ENCODE assay signal across 13 cellular contexts in the genomic region with DNA sequence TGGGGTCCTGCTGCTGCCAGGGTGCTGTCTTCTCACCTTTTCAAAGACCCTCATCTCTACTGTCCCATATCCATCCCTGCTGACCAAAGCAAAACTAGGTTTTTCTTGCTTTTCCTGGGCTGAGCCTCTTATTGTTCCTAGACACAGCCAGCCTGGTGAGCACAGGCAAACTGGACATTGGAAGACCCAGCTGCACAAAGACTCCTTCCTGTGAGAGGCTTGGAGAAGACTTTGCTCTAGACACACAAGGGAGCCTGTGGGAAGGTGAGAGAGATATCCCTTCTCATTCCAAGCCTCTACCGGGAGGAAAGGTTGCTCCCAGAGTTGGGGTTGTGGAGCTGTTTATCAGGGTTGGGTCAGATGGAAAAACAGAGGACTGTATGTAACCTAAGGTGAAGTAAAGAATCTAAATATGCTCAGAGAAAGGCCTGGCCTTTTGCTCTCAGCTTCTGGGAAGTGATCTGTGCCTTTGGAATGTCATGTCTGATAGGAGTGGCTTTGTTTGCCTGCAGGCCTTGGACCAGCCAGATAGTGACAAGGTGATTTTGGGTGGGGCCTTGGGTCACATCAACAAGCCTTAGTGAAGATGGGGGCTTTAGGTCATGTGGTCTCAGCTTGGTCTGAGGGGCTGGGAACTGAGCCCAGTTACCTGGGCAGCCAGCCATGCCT.
A peak's percentile ranks its signal among the peaks of the same experiment; 100 is the strongest.
DNase-seq lines count a peak whose midpoint lies in the region; ATAC-seq and TF ChIP-seq lines count a peak whose summit lies in the region.
"Had no signal": no experiment of that assay in that cellular context is flagged by ENCODE, and none has a peak within 500 bp of the region (broad histone marks: within the 10 kb centered on the region; RNA-seq: fewer than 3 reads in every experiment).

No MANE protein-coding gene starts in this region.

- WGBS in mesendoderm (ENCODE audit: extremely low coverage, insufficient coverage, low lambda C conversion rate) = no CpG with 5 or more reads among the region's 1 CpG

- H4K8ac ChIP-seq in mesendoderm (ENCODE audit: low read depth, low read length) = no peak overlapping the region

- H3K4me1 ChIP-seq in mesendoderm (ENCODE audit: control insufficient read depth, low read depth, low read length) = peaks cover 4% of the 10 kb centered on the region

- H3K4me2 ChIP-seq in mesendoderm (ENCODE audit: low read length) = no peak overlapping the region

- H3K4me3 ChIP-seq in cardiac fibroblast (replicated peaks in 1 of 2; ENCODE audit: low read depth in 2 of 2, low read length in 2 of 2) (no peak overlapping the region), mesendoderm (ENCODE audit: low read length) (no peak overlapping the region)
- H3K4me3 ChIP-seq: esophagus squamous epithelium had no signal

- H3K27ac ChIP-seq in mesendoderm (ENCODE audit: low read depth, low read length) = no peak overlapping the region
- H3K27ac ChIP-seq: C4-2B had no signal

- H3K23ac ChIP-seq in mesendoderm (ENCODE audit: low read length) = no peak overlapping the region

- ATAC-seq in HG02970 (IDR thresholded peaks at IDR 0.05; ENCODE audit: low FRiP score, unreplicated experiment) = no peak

- H3K79me2 ChIP-seq in mesendoderm (ENCODE audit: control insufficient read depth, insufficient read depth, low read length) = no peaks in the 10 kb centered on the region

- no peaks in the 10 kb centered on the region for H3K79me1 ChIP-seq in mesendoderm (ENCODE audit: low read length)

- peak overlapping the region; percentile 64 for H3K18ac ChIP-seq in mesendoderm (ENCODE audit: low read length)

- no peaks in the 10 kb centered on the region for H3K27me3 ChIP-seq in mesendoderm (ENCODE audit: insufficient read depth, low read length, poor library complexity)
- H3K27me3 ChIP-seq: esophagus squamous epithelium had no signal

- no peak overlapping the region for H2BK5ac ChIP-seq in mesendoderm (ENCODE audit: low read length)

- H3K9ac ChIP-seq in mesendoderm (ENCODE audit: low read length) = no peak overlapping the region

- H3K36me3 ChIP-seq in mesendoderm (ENCODE audit: control insufficient read depth, insufficient read depth, low read length) = no peaks in the 10 kb centered on the region
- H3K36me3 ChIP-seq: esophagus squamous epithelium had no signal

- H3K56ac ChIP-seq in mesendoderm (ENCODE audit: low read length) = no peak overlapping the region

- no peak overlapping the region for H3K4ac ChIP-seq in mesendoderm (ENCODE audit: low read depth, low read length)

- H2BK15ac ChIP-seq in mesendoderm (replicated peaks; ENCODE audit: low read depth) = no peak overlapping the region

- no peak overlapping the region for H2BK120ac ChIP-seq in mesendoderm (ENCODE audit: low read depth, low read length)

- no peak for TF ChIP-seq CTCF in cardiac fibroblast (IDR thresholded peaks at IDR 0.05; ENCODE audit: low read depth, low read length)

- no peak overlapping the region for H4K5ac ChIP-seq in mesendoderm (ENCODE audit: low read length)

- H2AK5ac ChIP-seq in mesendoderm (ENCODE audit: low read length) = no peak overlapping the region

- peak; percentile 56 for DNase-seq in AG08396 (ENCODE audit: low spot score)
- peak; percentile 82 for DNase-seq in LHCN-M2 (ENCODE audit: low read depth)
- peak; percentile 48 to 70 for DNase-seq in cardiac fibroblast (ENCODE audit: low read depth in 2 of 2)
- peak; percentile 92 for DNase-seq in mesendoderm
- DNase-seq in superior temporal gyrus (ENCODE audit: extremely low spot score) = no peak
- no peak for DNase-seq in activated T-cell treated with anti-CD3 and anti-CD28 coated beads, Interleukin-2, amount 50 U/mL, for 48 hours
- no peak for DNase-seq in NCI-H446 (lab: John Stamatoyannopoulos, UW)
- DNase-seq: activated effector memory CD4-positive, alpha-beta T cell treated with anti-CD3 and anti-CD28 coated beads, Interleukin-2, amount 50 U/mL, for 16 hours; esophagus squamous epithelium; naive B cell; NCI-H510A treated with DMSO at 0.1 percent for 48 hours had no signal

Comparison
In these comparisons a context has a peak if more than half of its experiments do, and no peak if none do; other contexts are left out.
1. DNase-seq: peak in AG08396 (single experiment), LHCN-M2 (single experiment), cardiac fibroblast (2 of 2) and mesendoderm (single experiment); none in superior temporal gyrus (single experiment), activated T-cell treated with anti-CD3 and anti-CD28 coated beads, Interleukin-2, amount 50 U/mL, for 48 hours (0 of 2) and NCI-H446 (0 of 2).